Comparison of ENCODE assay signal across 9 cellular contexts in genomic region chr4:150960079-150960478, GRCh38. TPM values are rescaled to one million over a fixed set of nuclear protein-coding genes. Genes with fewer than 3 reads are reported as not detected.
DNase-seq lines count a peak whose midpoint lies in the region; ATAC-seq, FAIRE-seq and TF ChIP-seq lines count a peak whose summit lies in the region.
"Had no signal": no experiment of that assay in that cellular context is flagged by ENCODE, and none has a peak within 500 bp of the region (broad histone marks: within the 10 kb centered on the region; RNA-seq: fewer than 3 reads in every experiment).

No MANE protein-coding gene starts in this region.

- POLR2A ChIA-PET in K562 (lab: Yijun Ruan, JAX) (no interaction called here), HepG2 (lab: Yijun Ruan, JAX) (no interaction called here)
- POLR2A ChIA-PET in naive thymus-derived CD8-positive, alpha-beta T cell (lab: Charles Lee): interaction anchor here (0.6 kb wide), 1 partner anchor 91 kb away, joined by 4 read pairs; no protein-coding TSS in a partner anchor

- BruUV-seq in Calu3 (replicated peaks; lab: Mats Ljungman, UMichigan) (no TSS peak), K562 (replicated peaks; lab: Mats Ljungman, UMichigan) (no TSS peak), HepG2 (replicated peaks; lab: Mats Ljungman, UMichigan) (no TSS peak)

- TF ChIP-seq CTCF in Calu3 (IDR thresholded peaks at IDR 0.05; ENCODE audit: unreplicated experiment) (peak; percentile 25), K562 (IDR thresholded peaks at IDR 0.05 in 2 of 3, conservative IDR thresholded peaks at IDR 0.05 in 1 of 3; ENCODE audit: insufficient read depth in 2 of 3, low read depth in 1 of 3, low read length in 3 of 3) (peak; percentile 37 to 42 (median 40); a peak in 4 of 6 replicates), HepG2 (CRISPR knock-in tag; IDR thresholded peaks at IDR 0.05) (peak; percentile 51)

- in situ Hi-C loops in K562 (cut with MboI) (no loop called here), HepG2 (cut with HindIII; ENCODE audit: extremely low pct_ligation_motif_present, low pct_unique_long_range_greater_than_20kb) (no loop called here)

- H3K9ac ChIP-seq in K562 (ENCODE audit: insufficient read depth in 1 of 2, low read depth in 2 of 2, low read length in 2 of 2) (no peak overlapping the region), HepG2 (ENCODE audit: insufficient read depth, low read depth, low read length) (no peak overlapping the region)

- peaks cover 8% of the 10 kb centered on the region; the same call in 2 of the 3 replicates for H3K36me3 ChIP-seq in K562 (ENCODE audit: control insufficient read depth, insufficient read depth, low read length)
- no peaks in the 10 kb centered on the region for H3K36me3 ChIP-seq in HepG2 (replicated peaks in 1 of 2; ENCODE audit: control insufficient read depth in 1 of 2, insufficient read depth in 2 of 2, low read length in 2 of 2)

- no peak overlapping the region for H3K4me2 ChIP-seq in K562 (ENCODE audit: insufficient read depth, low read length)
- no peak overlapping the region for H3K4me2 ChIP-seq in HepG2 (ENCODE audit: low read depth, low read length)

- H3K9me3 ChIP-seq in K562 (replicated peaks; ENCODE audit: control insufficient read depth, insufficient read depth, low read depth, low read length) (peaks cover 18% of the 10 kb centered on the region), HepG2 (ENCODE audit: low read length) (peaks cover 18% of the 10 kb centered on the region)

- H3K27me3 Mint-ChIP-seq in Calu3 (ENCODE audit: unreplicated experiment): no peaks in the 10 kb centered on the region
- H3K27me3 Mint-ChIP-seq in natural killer cell treated with Interleukin-12 subunit alpha and Interleukin-12 subunit beta and Interleukin-15 and Interleukin-18, amount 100 ng/mL, for 72 hours: no peaks in the 10 kb centered on the region
- H3K27me3 Mint-ChIP-seq in naive thymus-derived CD8-positive, alpha-beta T cell: no peaks in the 10 kb centered on the region
- no peaks in the 10 kb centered on the region for H3K27me3 Mint-ChIP-seq in activated CD4-positive, alpha-beta T cell treated with anti-CD3 and anti-CD28 coated beads, Interleukin-2, amount 10 ng/mL, durations not matched to agents 24 days and 14 days

- H3K36me3 Mint-ChIP-seq in Calu3 (ENCODE audit: insufficient read depth, unreplicated experiment): peaks cover 5% of the 10 kb centered on the region
- H3K36me3 Mint-ChIP-seq in natural killer cell treated with Interleukin-12 subunit alpha and Interleukin-12 subunit beta and Interleukin-15 and Interleukin-18, amount 100 ng/mL, for 72 hours: peaks cover 6% of the 10 kb centered on the region
- H3K36me3 Mint-ChIP-seq in naive thymus-derived CD8-positive, alpha-beta T cell: peaks cover 13 to 34% (median 18%) of the 10 kb centered on the region in 3 donors
- H3K36me3 Mint-ChIP-seq in activated CD4-positive, alpha-beta T cell treated with anti-CD3 and anti-CD28 coated beads, Interleukin-2, amount 10 ng/mL, durations not matched to agents 24 days and 14 days (ENCODE audit: low read depth): peaks cover 36% of the 10 kb centered on the region

- WGBS in K562 (ENCODE audit: insufficient coverage, low coverage, missing lambda C conversion rate): 78% methylated on average over 2 of the region's 2 CpGs
- 60% methylated on average over 2 of the region's 2 CpGs for WGBS in HepG2 (ENCODE audit: low lambda C conversion rate)

- intact Hi-C loops in Calu3 (cut with micrococcal nuclease; ENCODE audit: unreplicated experiment): no loop called here
- intact Hi-C loops in K562 (cut with micrococcal nuclease): loop anchor here (5.0 kb wide), 1 partner anchor 93 kb away; no protein-coding TSS in a partner anchor
- intact Hi-C loops in HepG2 (cut with micrococcal nuclease; ENCODE audit: unreplicated experiment): no loop called here
- intact Hi-C loops in activated CD4-positive, alpha-beta T cell treated with anti-CD3 and anti-CD28 coated beads, Interleukin-2, amount 10 ng/mL, durations not matched to agents 24 days and 14 days (cut with micrococcal nuclease): no loop called here

- no peak for TF ChIP-seq POLR2A in K562 (conservative IDR thresholded peaks at IDR 0.05)
- no peak for TF ChIP-seq POLR2A in HepG2 (IDR thresholded peaks at IDR 0.05; ENCODE audit: insufficient read depth in 1 of 2, low read depth in 2 of 2, low read length in 2 of 2)

- H3K4me1 ChIP-seq in K562 (replicated peaks in 1 of 2; ENCODE audit: control insufficient read depth in 2 of 2, insufficient read depth in 2 of 2, low read length in 2 of 2) (no peaks in the 10 kb centered on the region; a peak in 1 of 5 replicates), HepG2 (ENCODE audit: insufficient read depth, low read length) (peaks cover 1% of the 10 kb centered on the region; the same call in 1 of the 2 replicates)

- no peak overlapping the region for H3K27ac Mint-ChIP-seq in Calu3 (ENCODE audit: unreplicated experiment)
- H3K27ac Mint-ChIP-seq in natural killer cell treated with Interleukin-12 subunit alpha and Interleukin-12 subunit beta and Interleukin-15 and Interleukin-18, amount 100 ng/mL, for 72 hours: no peak overlapping the region
- no peak overlapping the region for H3K27ac Mint-ChIP-seq in naive thymus-derived CD8-positive, alpha-beta T cell
- no peak overlapping the region for H3K27ac Mint-ChIP-seq in activated CD4-positive, alpha-beta T cell treated with anti-CD3 and anti-CD28 coated beads, Interleukin-2, amount 10 ng/mL, durations not matched to agents 24 days and 14 days

- peaks cover 5% of the 10 kb centered on the region for H3K9me3 Mint-ChIP-seq in Calu3 (ENCODE audit: low read depth, unreplicated experiment)
- H3K9me3 Mint-ChIP-seq in natural killer cell treated with Interleukin-12 subunit alpha and Interleukin-12 subunit beta and Interleukin-15 and Interleukin-18, amount 100 ng/mL, for 72 hours: peaks cover 6% of the 10 kb centered on the region
- peaks cover 0 to 36% (median 11%) of the 10 kb centered on the region in 9 donors for H3K9me3 Mint-ChIP-seq in naive thymus-derived CD8-positive, alpha-beta T cell
- peaks cover 20% of the 10 kb centered on the region for H3K9me3 Mint-ChIP-seq in activated CD4-positive, alpha-beta T cell treated with anti-CD3 and anti-CD28 coated beads, Interleukin-2, amount 10 ng/mL, durations not matched to agents 24 days and 14 days

- TF ChIP-seq RAD21 in Ishikawa (IDR thresholded peaks at IDR 0.05; ENCODE audit: low read depth): peak; percentile 56; the same call in 1 of the 2 replicates
- no peak; a peak in 1 of 4 replicates for TF ChIP-seq RAD21 in K562 (CRISPR knock-in tag; conservative IDR thresholded peaks at IDR 0.05 in 1 of 2, IDR thresholded peaks at IDR 0.05 in 1 of 2)
- no peak for TF ChIP-seq RAD21 in HepG2 (CRISPR knock-in tag; IDR thresholded peaks at IDR 0.05)

- H3K9me1 ChIP-seq in K562 (ENCODE audit: control insufficient read depth, insufficient read depth, low read length): no peaks in the 10 kb centered on the region

- H4K20me1 ChIP-seq in K562 (replicated peaks; ENCODE audit: control insufficient read depth, insufficient read depth, low read length) (no peaks in the 10 kb centered on the region), HepG2 (ENCODE audit: insufficient read depth, low read length) (peaks cover 7% of the 10 kb centered on the region; the same call in 1 of the 2 replicates)

- TF ChIP-seq EP300 in Ishikawa (IDR thresholded peaks at IDR 0.05; ENCODE audit: borderline replicate concordance): no peak
- no peak for TF ChIP-seq EP300 in K562 (IDR thresholded peaks at IDR 0.05; ENCODE audit: low read length)
- no peak for TF ChIP-seq EP300 in HepG2 (IDR thresholded peaks at IDR 0.05; ENCODE audit: low read depth in 2 of 2, low read length in 2 of 2)
- no peak for TF ChIP-seq EP300 in HepG2 (CRISPR knock-in tag; IDR thresholded peaks at IDR 0.05; ENCODE audit: borderline replicate concordance)

- H3K4me1 Mint-ChIP-seq in Calu3 (ENCODE audit: low read depth, unreplicated experiment): no peaks in the 10 kb centered on the region
- H3K4me1 Mint-ChIP-seq in natural killer cell treated with Interleukin-12 subunit alpha and Interleukin-12 subunit beta and Interleukin-15 and Interleukin-18, amount 100 ng/mL, for 72 hours (ENCODE audit: low read depth in 2 of 2): peaks cover 0 to 27% of the 10 kb centered on the region in 2 donors
- peaks cover 0 to 43% (median 28%) of the 10 kb centered on the region in 4 donors for H3K4me1 Mint-ChIP-seq in naive thymus-derived CD8-positive, alpha-beta T cell
- peaks cover 16% of the 10 kb centered on the region for H3K4me1 Mint-ChIP-seq in activated CD4-positive, alpha-beta T cell treated with anti-CD3 and anti-CD28 coated beads, Interleukin-2, amount 10 ng/mL, durations not matched to agents 24 days and 14 days

- FAIRE-seq in K562 (lab: Jason Lieb, UNC): peak; percentile 62
- FAIRE-seq in HepG2 (lab: Jason Lieb, UNC): peak; percentile 80

- ATAC-seq in K562 (peak; percentile 71), HepG2 (peak; percentile 64; the same call in 2 of the 3 replicates), GM19328 (IDR thresholded peaks at IDR 0.05; ENCODE audit: unreplicated experiment) (no peak)
- ATAC-seq in natural killer cell treated with Interleukin-12 subunit alpha and Interleukin-12 subunit beta and Interleukin-15 and Interleukin-18, amount 100 ng/mL, for 72 hours: no peak
- no peak for ATAC-seq in naive thymus-derived CD8-positive, alpha-beta T cell

- H3K27ac ChIP-seq in K562 (ENCODE audit: extremely low read depth, low read depth, low read length) (no peak overlapping the region), HepG2 (ENCODE audit: extremely low read length, insufficient read depth, low read length) (no peak overlapping the region)

- DNase-seq in Calu3 (peak; percentile 10), K562 (ENCODE audit: extremely low read depth in 1 of 4, low spot score in 3 of 4) (peak; percentile 19 to 48 (median 34)), HepG2 (ENCODE audit: low spot score) (peak; percentile 35)
- DNase-seq in natural killer cell treated with Interleukin-12 subunit alpha and Interleukin-12 subunit beta and Interleukin-15 and Interleukin-18, amount 100 ng/mL, for 72 hours (ENCODE audit: low spot score): no peak
- DNase-seq in naive thymus-derived CD8-positive, alpha-beta T cell: no peak
- DNase-seq in activated CD4-positive, alpha-beta T cell treated with anti-CD3 and anti-CD28 coated beads, Interleukin-2, amount 10 ng/mL, durations not matched to agents 24 days and 14 days: no peak
- DNase-seq: NCI-H1930 had no signal

- no peak overlapping the region for H2AFZ ChIP-seq in K562 (ENCODE audit: low read depth, low read length)
- no peak overlapping the region for H2AFZ ChIP-seq in HepG2 (ENCODE audit: low read length)

- no peak overlapping the region for H3K4me3 Mint-ChIP-seq in Calu3 (ENCODE audit: low read depth, unreplicated experiment)
- H3K4me3 Mint-ChIP-seq in natural killer cell treated with Interleukin-12 subunit alpha and Interleukin-12 subunit beta and Interleukin-15 and Interleukin-18, amount 100 ng/mL, for 72 hours: no peak overlapping the region
- H3K4me3 Mint-ChIP-seq in naive thymus-derived CD8-positive, alpha-beta T cell: no peak overlapping the region
- H3K4me3 Mint-ChIP-seq in activated CD4-positive, alpha-beta T cell treated with anti-CD3 and anti-CD28 coated beads, Interleukin-2, amount 10 ng/mL, durations not matched to agents 24 days and 14 days: no peak overlapping the region

- no peak overlapping the region for H3K4me3 ChIP-seq in K562
- no peak overlapping the region for H3K4me3 ChIP-seq in HepG2 (replicated peaks in 1 of 3; ENCODE audit: insufficient read depth in 1 of 3, low read depth in 2 of 3, low read length in 3 of 3)

- peaks cover 73% of the 10 kb centered on the region for H3K79me2 ChIP-seq in K562 (ENCODE audit: control insufficient read depth, insufficient read depth, low read length)
- peaks cover 18% of the 10 kb centered on the region for H3K79me2 ChIP-seq in HepG2 (ENCODE audit: insufficient read depth, low read length)

- CTCF ChIA-PET in Calu3 (lab: Charles Lee) (no interaction called here), K562 (lab: Yijun Ruan, JAX; ENCODE audit: low intra/inter-chr PET ratio) (no interaction called here), HepG2 (lab: Yijun Ruan, JAX; ENCODE audit: low intra/inter-chr PET ratio, low total read pairs) (no interaction called here)

- no peaks in the 10 kb centered on the region for H3K27me3 ChIP-seq in K562 (ENCODE audit: control insufficient read depth in 2 of 2, insufficient read depth in 2 of 2, low read length in 2 of 2)
- no peaks in the 10 kb centered on the region for H3K27me3 ChIP-seq in HepG2 (ENCODE audit: control insufficient read depth in 1 of 2, insufficient read depth in 2 of 2, low read length in 2 of 2)

RNA-seq across cellular contexts. Expression of gene LRBA, which starts 55.0 kb away (rescaled TPM):
- total RNA-seq in Calu3 (2022) (42.7 and 49.0 TPM in 2 replicates), K562 (2014; rRNA removed) (55.5 and 60.2 TPM in 2 replicates), K562 (2014; rRNA removed; fragmentation: Illumina TruSeq; extraction: Trizol) (88.7 and 92.7 TPM in 2 replicates), K562 (2015; rRNA removed; fragmentation: Illumina TruSeq; extraction: Trizol) (82.6 and 87.3 TPM in 2 replicates), K562 (2021) (63.0 and 65.9 TPM in 2 replicates), HepG2 (2016; rRNA removed; fragmentation: Illumina TruSeq; extraction: Trizol) (37.2 and 67.1 TPM in 2 replicates)
- total RNA-seq in K562 (2011; cell fraction: chromatin; rRNA removed; ENCODE audit: low replicate concordance): 104 and 363 TPM in 2 replicates
- 53.9 and 87.2 TPM in 2 replicates for total RNA-seq in K562 (2011; cell fraction: nucleolus; rRNA removed)
- 148 and 201 TPM in 2 replicates for total RNA-seq in K562 (2011; cell fraction: nucleoplasm; rRNA removed)
- polyA plus RNA-seq in K562 (2011; rRNA removed) (36.8 and 46.1 TPM in 2 replicates), K562 (2014; fragmentation: Illumina TruSeq; extraction: Trizol) (46.8 and 59.7 TPM in 2 replicates), K562 (2014; fragmentation: Nextera tagmentation; extraction: Ambion mirVana) (10 to 100 TPM; 24.2 to 32.1 TPM), K562 (2014; rRNA removed) (31.9 and 34.4 TPM in 2 replicates), HepG2 (2011; rRNA removed) (18.5 and 21.0 TPM in 2 replicates)
- 29.9 and 41.2 TPM in 2 replicates for polyA plus RNA-seq in K562 (2011; cell fraction: cytosol; rRNA removed)
- polyA plus RNA-seq in K562 (2011; cell fraction: nucleus; rRNA removed): 32.0 and 38.6 TPM in 2 replicates
- polyA plus RNA-seq in K562 (2012): 42.7 and 50.5 TPM in 2 replicates
- polyA minus RNA-seq in K562 (2011; rRNA and poly(A)+ RNA removed): 341 and 347 TPM in 2 replicates
- 82.8 and 105 TPM in 2 replicates for polyA minus RNA-seq in K562 (2011; cell fraction: cytosol; rRNA and poly(A)+ RNA removed)
- polyA minus RNA-seq in K562 (2011; cell fraction: nucleus; rRNA and poly(A)+ RNA removed): 202 and 311 TPM in 2 replicates
- 13.5 and 14.5 TPM in 2 replicates for total RNA-seq in HepG2 (2016; cell fraction: cytosol; rRNA removed; fragmentation: Illumina TruSeq; extraction: Trizol; ENCODE audit: low read depth)
- 36.8 and 61.9 TPM in 2 replicates for total RNA-seq in HepG2 (2016; cell fraction: insoluble cytoplasmic fraction; rRNA removed; fragmentation: Illumina TruSeq; extraction: Trizol)
- total RNA-seq in HepG2 (2016; cell fraction: membrane; rRNA removed; fragmentation: Illumina TruSeq; extraction: Trizol): 13.6 and 15.8 TPM in 2 replicates
- 75.4 and 80.4 TPM in 2 replicates for total RNA-seq in HepG2 (2016; cell fraction: nucleus; rRNA removed; fragmentation: Illumina TruSeq; extraction: Trizol)
- 20.5 and 24.1 TPM in 2 replicates for polyA plus RNA-seq in HepG2 (2011; cell fraction: cytosol; rRNA removed)
- polyA plus RNA-seq in HepG2 (2011; cell fraction: nucleus; rRNA removed): 14.7 and 16.7 TPM in 2 replicates
- polyA plus RNA-seq in HepG2 (2012): 22.3 and 23.6 TPM in 2 replicates
- 0.95 and 1.0 TPM in 2 replicates for polyA plus RNA-seq in HepG2 (2016; cell fraction: cytosol; fragmentation: Illumina TruSeq; extraction: Trizol; ENCODE audit: low read depth)
- polyA plus RNA-seq in HepG2 (2016; cell fraction: insoluble cytoplasmic fraction; fragmentation: Illumina TruSeq; extraction: Trizol; ENCODE audit: low read depth): 38.5 and 39.8 TPM in 2 replicates
- 3.2 and 4.8 TPM in 2 replicates for polyA plus RNA-seq in HepG2 (2016; cell fraction: membrane; fragmentation: Illumina TruSeq; extraction: Trizol; ENCODE audit: low read depth)
- polyA plus RNA-seq in HepG2 (2016; cell fraction: nucleus; fragmentation: Illumina TruSeq; extraction: Trizol; ENCODE audit: insufficient read depth, low read depth): 21.6 and 21.9 TPM in 2 replicates
- 85.2 TPM in 2 replicates for polyA minus RNA-seq in HepG2 (2011; rRNA and poly(A)+ RNA removed; ENCODE audit: low replicate concordance)
- polyA minus RNA-seq in HepG2 (2011; cell fraction: cytosol; rRNA and poly(A)+ RNA removed): 45.2 and 56.0 TPM in 2 replicates
- 224 and 240 TPM in 2 replicates for polyA minus RNA-seq in HepG2 (2011; cell fraction: nucleus; rRNA and poly(A)+ RNA removed)
- total RNA-seq in natural killer cell treated with Interleukin-12 subunit alpha and Interleukin-12 subunit beta and Interleukin-15 and Interleukin-18, amount 100 ng/mL, for 72 hours: 10 to 100 TPM; 37.7 to 70.5 TPM
- total RNA-seq in naive thymus-derived CD8-positive, alpha-beta T cell: 10 to 100 TPM; 57.6 to 57.7 TPM
- polyA plus RNA-seq in naive thymus-derived CD8-positive, alpha-beta T cell: 10 to 100 TPM; 16.4 to 18.4 (median 18.2) TPM
- 52.6 and 54.0 TPM in 2 replicates for total RNA-seq in activated CD4-positive, alpha-beta T cell treated with anti-CD3 and anti-CD28 coated beads, Interleukin-2, amount 10 ng/mL, durations not matched to agents 24 days and 14 days

Comparison
In these comparisons a context has a peak if more than half of its experiments do, and no peak if none do; other contexts are left out.
1. DNase-seq: peak in Calu3 (single experiment), K562 (4 of 4) and HepG2 (single experiment); none in natural killer cell treated with Interleukin-12 subunit alpha and Interleukin-12 subunit beta and Interleukin-15 and Interleukin-18, amount 100 ng/mL, for 72 hours (single experiment), naive thymus-derived CD8-positive, alpha-beta T cell (0 of 10) and activated CD4-positive, alpha-beta T cell treated with anti-CD3 and anti-CD28 coated beads, Interleukin-2, amount 10 ng/mL, durations not matched to agents 24 days and 14 days (single experiment).
2. ATAC-seq: peak in K562 (single experiment) and HepG2 (single experiment); none in natural killer cell treated with Interleukin-12 subunit alpha and Interleukin-12 subunit beta and Interleukin-15 and Interleukin-18, amount 100 ng/mL, for 72 hours (0 of 2), naive thymus-derived CD8-positive, alpha-beta T cell (0 of 2) and GM19328 (single experiment).
3. Peak in every context shown above with its lines, with median percentiles within 50 percentile points of each other: CTCF ChIP-seq.